29 cellular contexts compared by ENCODE assay signal in the genomic region with DNA sequence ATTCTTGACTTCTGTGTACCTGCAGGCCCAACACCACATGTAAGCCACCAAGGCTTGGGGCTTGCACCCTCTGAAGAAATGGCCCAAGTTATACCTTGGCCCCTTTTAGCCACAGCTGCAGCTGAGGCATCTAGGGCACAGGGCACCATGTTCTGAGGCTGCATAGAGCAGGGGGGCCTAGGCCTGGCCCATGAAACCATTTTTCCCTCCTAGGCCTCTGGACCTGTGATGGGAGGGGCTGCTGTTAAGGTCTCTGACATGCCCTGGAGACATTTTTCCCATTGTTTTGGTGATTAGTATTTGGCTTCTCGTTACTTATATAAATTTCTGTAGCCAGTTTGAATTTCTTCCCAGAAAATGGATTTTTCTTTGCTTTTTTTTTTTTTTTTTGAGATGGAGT.
"Had no signal": no experiment of that assay in that cellular context is flagged by ENCODE, and none has a peak within 500 bp of the region (broad histone marks: within the 10 kb centered on the region; RNA-seq: fewer than 3 reads in every experiment).

No MANE protein-coding gene starts in this region.

- H2AFZ ChIP-seq: hepatocyte had no signal

- H3K4me2 ChIP-seq: hepatocyte had no signal

- H3K27me3 ChIP-seq: colonic mucosa, dorsolateral prefrontal cortex, esophagus muscularis mucosa, esophagus squamous epithelium, foreskin keratinocyte, gastrocnemius medialis, gastroesophageal sphincter, heart left ventricle, heart right ventricle, hepatocyte had no signal

- H3K79me2 ChIP-seq: hepatocyte had no signal

- DNase-seq: colonic mucosa; cortex of kidney; dermis blood vessel endothelial cell; dorsolateral prefrontal cortex; effector CD4-positive, alpha-beta T cell; effector CD8-positive, alpha-beta T cell; effector memory CD4-positive, alpha-beta T cell; effector memory CD8-positive, alpha-beta T cell; endodermal cell; erythroblast; esophagus squamous epithelium; foreskin fibroblast; foreskin keratinocyte; foreskin melanocyte; gastrocnemius medialis; glutamatergic neuron; head of caudate nucleus; heart left ventricle; heart right ventricle had no signal

- H3K4me1 ChIP-seq: colonic mucosa, esophagus muscularis mucosa, gastrocnemius medialis, gastroesophageal sphincter, heart left ventricle, heart right ventricle had no signal

- ATAC-seq: effector memory CD8-positive, alpha-beta T cell; esophagus mucosa; foreskin keratinocyte; gastrocnemius medialis; gastroesophageal sphincter; heart left ventricle; heart right ventricle had no signal

- H3K9me3 ChIP-seq: colonic mucosa, gastrocnemius medialis had no signal

- H3K36me3 ChIP-seq: colonic mucosa, esophagus muscularis mucosa, esophagus squamous epithelium, gastrocnemius medialis, gastroesophageal sphincter, heart left ventricle, heart right ventricle had no signal

- H3K27ac ChIP-seq: colonic mucosa, coronary artery, dorsolateral prefrontal cortex, epithelial cell of prostate, esophagus muscularis mucosa, esophagus squamous epithelium, gastrocnemius medialis, gastroesophageal sphincter, heart left ventricle, heart right ventricle, hepatocyte had no signal

- H3K4me3 ChIP-seq: colonic mucosa, coronary artery, dorsolateral prefrontal cortex, esophagus muscularis mucosa, esophagus squamous epithelium, gastrocnemius medialis, gastroesophageal sphincter, heart left ventricle, heart right ventricle, hepatocyte had no signal

- FAIRE-seq: colon, endometrium, endothelial cell of umbilical vein, frontal cortex had no signal
